Comparison of ENCODE assay signal across 8 cellular contexts in genomic region chr10:21732067-21732772, GRCh38.
DNase-seq lines count a peak whose midpoint lies in the region; ATAC-seq and TF ChIP-seq lines count a peak whose summit lies in the region.

No MANE protein-coding gene starts in this region.

- no peaks in the 10 kb centered on the region for H3K4me1 ChIP-seq in Peyer's patch

- no peak for TF ChIP-seq POLR2A in Peyer's patch (IDR thresholded peaks at IDR 0.05)

- TF ChIP-seq CTCF in Peyer's patch (IDR thresholded peaks at IDR 0.05) (peak in 5 of 6 experiments; percentile 22 to 58 (median 43)), cardiac fibroblast (IDR thresholded peaks at IDR 0.05; ENCODE audit: low read depth, low read length) (peak; percentile 98)

- H3K4me3 ChIP-seq in Peyer's patch (no peak overlapping the region), cardiac fibroblast (replicated peaks in 1 of 2; ENCODE audit: low read depth in 2 of 2, low read length in 2 of 2) (no peak overlapping the region)

- H3K9me3 ChIP-seq in Peyer's patch, result no peaks in the 10 kb centered on the region

- ATAC-seq in GM19455 (IDR thresholded peaks at IDR 0.05; ENCODE audit: unreplicated experiment) (peak; percentile 82), HG03565 (IDR thresholded peaks at IDR 0.05; ENCODE audit: unreplicated experiment) (peak; percentile 80)

- no peaks in the 10 kb centered on the region for H3K27me3 ChIP-seq in Peyer's patch

- no peak overlapping the region for H3K27ac ChIP-seq in Peyer's patch

- DNase-seq in DMS53 (lab: John Stamatoyannopoulos, UW) (peak; percentile 79), Peyer's patch (peak in 1 of 3 donors; percentile 52), cardiac fibroblast (ENCODE audit: low read depth in 2 of 2) (peak; percentile 83 to 90), kidney glomerular epithelial cell (lab: John Stamatoyannopoulos, UW) (peak; percentile 45), KG1 (lab: John Stamatoyannopoulos, UW) (no peak)
- DNase-seq in stimulated activated CD4-positive, alpha-beta T cell treated with anti-CD3 and anti-CD28 coated beads, TNF-alpha, amount 100 ng/mL, for 48 hours (ENCODE audit: low read depth in 3 of 3), result peak in 2 of 3 donors; percentile 25 to 29

- peaks cover 0 to 28% (median 0%) of the 10 kb centered on the region in 3 donors for H3K36me3 ChIP-seq in Peyer's patch
